Comparison of ENCODE assay signal across 16 cellular contexts in genomic region chr3:39933986-39934693, GRCh38.
DNase-seq lines count a peak whose midpoint lies in the region; ATAC-seq and TF ChIP-seq lines count a peak whose summit lies in the region.
"Had no signal": no experiment of that assay in that cellular context is flagged by ENCODE, and none has a peak within 500 bp of the region (broad histone marks: within the 10 kb centered on the region; RNA-seq: fewer than 3 reads in every experiment).

No MANE protein-coding gene starts in this region.

- no peaks in the 10 kb centered on the region for H3K27me3 Mint-ChIP-seq in stimulated activated memory B cell treated with anti-CD40 and anti-IgM and Interleukin-4, amounts not matched to agents 10 μg/mL and 1 μg/mL and 100 μg/mL, for 72 hours

- H3K4me3 Mint-ChIP-seq in stimulated activated memory B cell treated with anti-CD40 and anti-IgM and Interleukin-4, amounts not matched to agents 10 μg/mL and 1 μg/mL and 100 μg/mL, for 72 hours = no peak overlapping the region
- H3K4me3 Mint-ChIP-seq: H9 had no signal

- H3K4me1 ChIP-seq in left ventricle myocardium inferior = peaks cover 35% of the 10 kb centered on the region
- H3K4me1 ChIP-seq in heart right ventricle = peaks cover 0 to 36% (median 19%) of the 10 kb centered on the region in 9 donors
- no peaks in the 10 kb centered on the region for H3K4me1 ChIP-seq in upper lobe of right lung
- H3K4me1 ChIP-seq: Peyer's patch had no signal

- DNase-seq in left ventricle myocardium inferior = no peak
- no peak for DNase-seq in heart right ventricle
- peak; percentile 21 for DNase-seq in fibroblast of the aortic adventitia (ENCODE audit: low read depth)
- no peak for DNase-seq in upper lobe of right lung
- DNase-seq: EL, H9, IMR-90, Kasumi-1, NCI-H1105, NCI-H1694, Peyer's patch, SHP77 had no signal

- H3K36me3 Mint-ChIP-seq in stimulated activated memory B cell treated with anti-CD40 and anti-IgM and Interleukin-4, amounts not matched to agents 10 μg/mL and 1 μg/mL and 100 μg/mL, for 72 hours = no peaks in the 10 kb centered on the region

- H3K27ac Mint-ChIP-seq in stimulated activated memory B cell treated with anti-CD40 and anti-IgM and Interleukin-4, amounts not matched to agents 10 μg/mL and 1 μg/mL and 100 μg/mL, for 72 hours = no peak overlapping the region

- H3K9me3 ChIP-seq in left ventricle myocardium inferior (replicated peaks) (no peaks in the 10 kb centered on the region), heart right ventricle (no peaks in the 10 kb centered on the region), upper lobe of right lung (no peaks in the 10 kb centered on the region)
- H3K9me3 ChIP-seq: Peyer's patch had no signal

- intact Hi-C loops in left ventricle myocardium inferior (cut with micrococcal nuclease) (no loop called here), heart right ventricle (cut with DNase I) (no loop called here), upper lobe of right lung (cut with DNase I) (no loop called here)

- no peaks in the 10 kb centered on the region for H3K36me3 ChIP-seq in left ventricle myocardium inferior
- H3K36me3 ChIP-seq in heart right ventricle = no peaks in the 10 kb centered on the region
- no peaks in the 10 kb centered on the region for H3K36me3 ChIP-seq in upper lobe of right lung
- H3K36me3 ChIP-seq: Peyer's patch had no signal

- peak overlapping the region; percentile 42 for H3K27ac ChIP-seq in left ventricle myocardium inferior (replicated peaks)
- H3K27ac ChIP-seq in heart right ventricle = peak overlapping the region in 2 of 10 donors; percentile 5 to 23
- H3K27ac ChIP-seq in angular gyrus (ENCODE audit: low read depth, low read length) = peak overlapping the region; percentile 24
- H3K27ac ChIP-seq in upper lobe of right lung = no peak overlapping the region
- H3K27ac ChIP-seq: Peyer's patch had no signal

- H3K4me3 ChIP-seq in left ventricle myocardium inferior = no peak overlapping the region
- H3K4me3 ChIP-seq in heart right ventricle = no peak overlapping the region
- H3K4me3 ChIP-seq in fibroblast of the aortic adventitia (ENCODE audit: low read depth, low read length) = no peak overlapping the region
- no peak overlapping the region for H3K4me3 ChIP-seq in upper lobe of right lung
- H3K4me3 ChIP-seq: Peyer's patch had no signal

- no peaks in the 10 kb centered on the region for H3K9me3 Mint-ChIP-seq in stimulated activated memory B cell treated with anti-CD40 and anti-IgM and Interleukin-4, amounts not matched to agents 10 μg/mL and 1 μg/mL and 100 μg/mL, for 72 hours
- H3K9me3 Mint-ChIP-seq: H9 had no signal

- no peaks in the 10 kb centered on the region for H3K4me1 Mint-ChIP-seq in stimulated activated memory B cell treated with anti-CD40 and anti-IgM and Interleukin-4, amounts not matched to agents 10 μg/mL and 1 μg/mL and 100 μg/mL, for 72 hours

- H3K27me3 ChIP-seq in left ventricle myocardium inferior (ENCODE audit: low read depth) (no peaks in the 10 kb centered on the region), heart right ventricle (no peaks in the 10 kb centered on the region), upper lobe of right lung (no peaks in the 10 kb centered on the region)
- H3K27me3 ChIP-seq: Peyer's patch had no signal

- WGBS in heart right ventricle, 2 donors = 17 to 41% methylated on average over 1 of the region's 1 CpG

- no peak for ATAC-seq in heart right ventricle
- peak; percentile 17 for ATAC-seq in stimulated activated memory B cell treated with anti-CD40 and anti-IgM and Interleukin-4, amounts not matched to agents 10 μg/mL and 1 μg/mL and 100 μg/mL, for 72 hours
- no peak for ATAC-seq in GM19023 (IDR thresholded peaks at IDR 0.05; ENCODE audit: unreplicated experiment)
- ATAC-seq in GM21390 (IDR thresholded peaks at IDR 0.05; ENCODE audit: unreplicated experiment) = no peak
- ATAC-seq in upper lobe of right lung = no peak

- TF ChIP-seq CTCF in left ventricle myocardium inferior (IDR thresholded peaks at IDR 0.05; ENCODE audit: borderline replicate concordance) = no peak
- TF ChIP-seq CTCF in heart right ventricle (IDR thresholded peaks at IDR 0.05) = no peak
- TF ChIP-seq CTCF in fibroblast of the aortic adventitia (IDR thresholded peaks at IDR 0.05; ENCODE audit: insufficient read depth, low read length) = no peak
- TF ChIP-seq CTCF in upper lobe of right lung (IDR thresholded peaks at IDR 0.05) = no peak
